Comparison of ENCODE assay signal across 35 cellular contexts in the genomic region with DNA sequence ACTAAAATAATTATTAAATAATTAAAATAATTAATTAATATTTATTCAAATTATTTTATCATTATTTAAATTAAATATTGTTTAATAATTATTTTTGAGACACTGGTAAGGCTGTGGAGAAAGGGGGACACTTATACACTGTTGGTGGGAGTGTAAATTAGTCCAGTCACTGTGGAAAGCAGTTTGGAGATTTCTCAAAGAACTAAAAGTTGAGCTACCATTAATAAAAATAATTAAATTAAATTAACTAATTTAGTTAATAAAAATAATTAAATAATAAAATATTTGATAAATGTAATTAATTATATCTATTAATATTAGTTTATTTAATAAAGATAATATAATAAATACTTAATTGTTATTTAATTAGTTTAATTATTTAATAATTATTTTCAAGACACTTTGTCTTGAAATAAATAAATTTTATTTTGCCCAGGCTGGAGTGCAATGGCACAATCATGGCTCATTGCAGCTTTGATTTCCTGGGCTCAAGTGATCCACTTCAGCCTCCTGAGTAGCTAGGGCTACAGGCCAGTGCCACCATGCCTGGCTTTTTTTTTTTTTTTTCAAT.
"Had no signal": no experiment of that assay in that cellular context is flagged by ENCODE, and none has a peak within 500 bp of the region (broad histone marks: within the 10 kb centered on the region; RNA-seq: fewer than 3 reads in every experiment).

No MANE protein-coding gene starts in this region.

- H3K4me3 ChIP-seq: MG63 had no signal

- DNase-seq: Karpas-422, Kasumi-1, KG1, MG63, MM.1S, MV-4-11, NCI-H1048, NCI-H1092, NCI-H1092 treated with DMSO at 0.1 percent for 48 hours, NCI-H1105, NCI-H1105 treated with DMSO at 0.1 percent for 48 hours, NCI-H1417 treated with DMSO at 0.1 percent for 48 hours, NCI-H1436, NCI-H1436 treated with DMSO at 0.1 percent for 48 hours, NCI-H146, NCI-H1694, NCI-H1694 treated with DMSO at 0.1 percent for 48 hours, NCI-H187, NCI-H187 treated with DMSO at 0.1 percent for 48 hours, NCI-H1930, NCI-H2029, NCI-H2029 treated with DMSO at 0.1 percent for 48 hours, NCI-H2081, NCI-H2081 treated with DMSO at 0.1 percent for 48 hours, NCI-H2107, NCI-H2171, NCI-H2171 treated with DMSO at 0.1 percent for 48 hours, NCI-H2227 treated with DMSO at 0.1 percent for 48 hours, NCI-H226, NCI-H345, NCI-H446, NCI-H446 treated with DMSO at 0.1 percent for 48 hours, NCI-H510A, NCI-H510A treated with DMSO at 0.1 percent for 48 hours had no signal

- H3K9me3 ChIP-seq: MG63 had no signal

- H3K9ac ChIP-seq: KMS-11 had no signal

- H3K27ac ChIP-seq: KMS-11 had no signal

- H3K4me2 ChIP-seq: KMS-11 had no signal

- H3K27me3 ChIP-seq: MG63 had no signal

- H3K36me3 ChIP-seq: MG63 had no signal
